In genomic region chr3:142808103-142808917, GRCh38 we compare ENCODE assay signal across 12 cellular contexts.
DNase-seq lines count a peak whose midpoint lies in the region; ATAC-seq and FAIRE-seq lines count a peak whose summit lies in the region.
"Had no signal": no experiment of that assay in that cellular context is flagged by ENCODE, and none has a peak within 500 bp of the region (broad histone marks: within the 10 kb centered on the region; RNA-seq: fewer than 3 reads in every experiment).

No MANE protein-coding gene starts in this region.

- no peaks in the 10 kb centered on the region for H3K9me3 Mint-ChIP-seq in activated naive CD8-positive, alpha-beta T cell treated with anti-CD3 and anti-CD28 coated beads, Interleukin-2, amount 50 U/mL, for 24 hours
- no peaks in the 10 kb centered on the region for H3K9me3 Mint-ChIP-seq in activated naive CD8-positive, alpha-beta T cell treated with anti-CD3 and anti-CD28 coated beads for 36 hours
- H3K9me3 Mint-ChIP-seq: CD14-positive monocyte had no signal

- H3K27ac ChIP-seq in epithelial cell of prostate, result peak overlapping the region; percentile 60
- H3K27ac ChIP-seq: parathyroid adenoma had no signal

- ATAC-seq in activated naive CD8-positive, alpha-beta T cell treated with anti-CD3 and anti-CD28 coated beads, Interleukin-2, amount 50 U/mL, for 24 hours, result peak; percentile 78

- H3K27ac Mint-ChIP-seq in activated naive CD8-positive, alpha-beta T cell treated with anti-CD3 and anti-CD28 coated beads, Interleukin-2, amount 50 U/mL, for 24 hours, result no peak overlapping the region
- no peak overlapping the region for H3K27ac Mint-ChIP-seq in activated naive CD8-positive, alpha-beta T cell treated with anti-CD3 and anti-CD28 coated beads for 36 hours
- H3K27ac Mint-ChIP-seq: CD14-positive monocyte had no signal

- H3K36me3 Mint-ChIP-seq in activated naive CD8-positive, alpha-beta T cell treated with anti-CD3 and anti-CD28 coated beads, Interleukin-2, amount 50 U/mL, for 24 hours (ENCODE audit: low read depth), result no peaks in the 10 kb centered on the region
- no peaks in the 10 kb centered on the region for H3K36me3 Mint-ChIP-seq in activated naive CD8-positive, alpha-beta T cell treated with anti-CD3 and anti-CD28 coated beads for 36 hours
- H3K36me3 Mint-ChIP-seq: CD14-positive monocyte had no signal

- no peak overlapping the region for H3K4me3 Mint-ChIP-seq in activated naive CD8-positive, alpha-beta T cell treated with anti-CD3 and anti-CD28 coated beads, Interleukin-2, amount 50 U/mL, for 24 hours
- no peak overlapping the region for H3K4me3 Mint-ChIP-seq in activated naive CD8-positive, alpha-beta T cell treated with anti-CD3 and anti-CD28 coated beads for 36 hours
- H3K4me3 Mint-ChIP-seq: CD14-positive monocyte had no signal

- peaks cover 5% of the 10 kb centered on the region for H3K27me3 Mint-ChIP-seq in activated naive CD8-positive, alpha-beta T cell treated with anti-CD3 and anti-CD28 coated beads, Interleukin-2, amount 50 U/mL, for 24 hours
- peaks cover 9% of the 10 kb centered on the region for H3K27me3 Mint-ChIP-seq in activated naive CD8-positive, alpha-beta T cell treated with anti-CD3 and anti-CD28 coated beads for 36 hours

- FAIRE-seq in RCC 7860 (lab: Jason Lieb, UNC), result peak; percentile 61

- no peaks in the 10 kb centered on the region for H3K4me1 Mint-ChIP-seq in activated naive CD8-positive, alpha-beta T cell treated with anti-CD3 and anti-CD28 coated beads, Interleukin-2, amount 50 U/mL, for 24 hours
- H3K4me1 Mint-ChIP-seq in activated naive CD8-positive, alpha-beta T cell treated with anti-CD3 and anti-CD28 coated beads for 36 hours, result peaks cover 5% of the 10 kb centered on the region
- H3K4me1 Mint-ChIP-seq: CD14-positive monocyte had no signal

- no peak for DNase-seq in activated naive CD8-positive, alpha-beta T cell treated with anti-CD3 and anti-CD28 coated beads, Interleukin-2, amount 50 U/mL, for 24 hours
- no peak for DNase-seq in activated naive CD8-positive, alpha-beta T cell treated with anti-CD3 and anti-CD28 coated beads for 36 hours
- DNase-seq in RCC 7860 (ENCODE audit: low spot score), result peak; percentile 73
- DNase-seq in epithelial cell of prostate (ENCODE audit: low read depth, low spot score), result peak; percentile 73
- peak; percentile 72 for DNase-seq in renal cortical epithelial cell (ENCODE audit: low read depth)
- DNase-seq in GM19240 (ENCODE audit: insufficient read length, low spot score), result no peak
- DNase-seq in MV-4-11 (lab: John Stamatoyannopoulos, UW), result no peak
- DNase-seq in 8988T, result no peak
- DNase-seq: activated CD4-positive, alpha-beta T cell treated with anti-CD3 and anti-CD28 coated beads for 1 hour; NCI-H1048 had no signal

Comparison
In these comparisons a context has a peak if more than half of its experiments do, and no peak if none do; other contexts are left out.
1. DNase-seq: peak in RCC 7860 (single experiment), epithelial cell of prostate (single experiment) and renal cortical epithelial cell (single experiment); none in activated naive CD8-positive, alpha-beta T cell treated with anti-CD3 and anti-CD28 coated beads, Interleukin-2, amount 50 U/mL, for 24 hours (single experiment), activated naive CD8-positive, alpha-beta T cell treated with anti-CD3 and anti-CD28 coated beads for 36 hours (single experiment), GM19240 (single experiment), MV-4-11 (single experiment) and 8988T (single experiment).